ENCODE assay signal across 20 cellular contexts in the genomic region with DNA sequence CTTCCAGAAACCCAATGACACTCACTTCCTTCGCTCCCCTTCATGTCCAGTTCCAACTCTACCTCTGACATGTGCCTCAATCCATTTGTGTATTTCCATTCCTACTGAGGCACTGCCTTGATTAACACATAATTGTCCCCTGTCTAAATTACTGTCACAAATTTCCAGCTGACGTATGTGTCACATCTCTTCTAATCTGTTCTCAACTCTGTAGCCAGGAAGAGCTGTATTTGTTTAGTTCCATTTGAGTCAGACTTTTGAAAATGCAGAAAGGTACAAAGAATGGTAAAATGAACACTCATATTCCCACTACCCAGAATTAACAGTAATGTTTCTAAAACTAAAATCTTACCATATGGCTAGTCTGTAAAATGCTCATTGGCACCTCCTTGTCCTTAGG.
DNase-seq lines count a peak whose midpoint lies in the region; ATAC-seq lines count a peak whose summit lies in the region.
"Had no signal": no experiment of that assay in that cellular context is flagged by ENCODE, and none has a peak within 500 bp of the region (broad histone marks: within the 10 kb centered on the region; RNA-seq: fewer than 3 reads in every experiment).

No MANE protein-coding gene starts in this region.

- H3K27me3 Mint-ChIP-seq in activated CD4-positive, alpha-beta memory T cell treated with anti-CD3 and anti-CD28 coated beads for 36 hours: no peaks in the 10 kb centered on the region
- no peaks in the 10 kb centered on the region for H3K27me3 Mint-ChIP-seq in activated CD4-positive, alpha-beta memory T cell treated with anti-CD3 and anti-CD28 coated beads, Interleukin-2, amount 10 ng/mL, durations not matched to agents 7 days and 5 days
- no peaks in the 10 kb centered on the region for H3K27me3 Mint-ChIP-seq in activated naive CD4-positive, alpha-beta T cell treated with anti-CD3 and anti-CD28 coated beads, Interleukin-2, amount 50 U/mL, for 24 hours
- no peaks in the 10 kb centered on the region for H3K27me3 Mint-ChIP-seq in activated naive CD4-positive, alpha-beta T cell treated with anti-CD3 and anti-CD28 coated beads, Interleukin-2, amount 10 ng/mL, durations not matched to agents 7 days and 5 days
- no peaks in the 10 kb centered on the region for H3K27me3 Mint-ChIP-seq in activated T-helper 1 cell treated with anti-CD3 and anti-CD28 coated beads, Interleukin-12 subunit alpha, Interleukin-12 subunit beta, Interleukin-2, Interleukin-4 antibody, amounts not matched to agents 30 ng/mL and 10 ng/mL and 1 ng/mL, durations not matched to agents 14 hours and 24 hours and 36 hours (ENCODE audit: insufficient read depth)
- H3K27me3 Mint-ChIP-seq: CD4-positive, alpha-beta T cell; CD8-positive, alpha-beta memory T cell had no signal

- POLR2A ChIA-PET in activated CD4-positive, alpha-beta memory T cell treated with anti-CD3 and anti-CD28 coated beads for 36 hours (lab: Charles Lee): no interaction called here
- POLR2A ChIA-PET in activated CD4-positive, alpha-beta memory T cell treated with anti-CD3 and anti-CD28 coated beads, Interleukin-2, amount 10 ng/mL, durations not matched to agents 7 days and 5 days (lab: Charles Lee): no interaction called here

- H3K27ac Mint-ChIP-seq in activated CD4-positive, alpha-beta memory T cell treated with anti-CD3 and anti-CD28 coated beads for 36 hours: peak overlapping the region; percentile 38
- no peak overlapping the region for H3K27ac Mint-ChIP-seq in activated CD4-positive, alpha-beta memory T cell treated with anti-CD3 and anti-CD28 coated beads, Interleukin-2, amount 10 ng/mL, durations not matched to agents 7 days and 5 days
- peak overlapping the region; percentile 14 for H3K27ac Mint-ChIP-seq in activated naive CD4-positive, alpha-beta T cell treated with anti-CD3 and anti-CD28 coated beads, Interleukin-2, amount 50 U/mL, for 24 hours
- H3K27ac Mint-ChIP-seq in activated naive CD4-positive, alpha-beta T cell treated with anti-CD3 and anti-CD28 coated beads, Interleukin-2, amount 10 ng/mL, durations not matched to agents 7 days and 5 days: no peak overlapping the region
- H3K27ac Mint-ChIP-seq in activated T-helper 1 cell treated with anti-CD3 and anti-CD28 coated beads, Interleukin-12 subunit alpha, Interleukin-12 subunit beta, Interleukin-2, Interleukin-4 antibody, amounts not matched to agents 30 ng/mL and 10 ng/mL and 1 ng/mL, durations not matched to agents 14 hours and 24 hours and 36 hours: peak overlapping the region; percentile 8
- H3K27ac Mint-ChIP-seq in stimulated activated effector memory CD8-positive, alpha-beta T cell treated with anti-CD3 and anti-CD28 coated beads, Interleukin-12 subunit alpha, Interleukin-12 subunit beta, amount 100 ng/mL, for 72 hours: no peak overlapping the region
- H3K27ac Mint-ChIP-seq: CD14-positive monocyte; CD4-positive, alpha-beta T cell had no signal

- peaks cover 20% of the 10 kb centered on the region for H3K4me1 Mint-ChIP-seq in activated CD4-positive, alpha-beta memory T cell treated with anti-CD3 and anti-CD28 coated beads for 36 hours (ENCODE audit: low read depth)
- H3K4me1 Mint-ChIP-seq in activated CD4-positive, alpha-beta memory T cell treated with anti-CD3 and anti-CD28 coated beads, Interleukin-2, amount 10 ng/mL, durations not matched to agents 7 days and 5 days: peaks cover 6% of the 10 kb centered on the region
- peaks cover 22% of the 10 kb centered on the region for H3K4me1 Mint-ChIP-seq in activated naive CD4-positive, alpha-beta T cell treated with anti-CD3 and anti-CD28 coated beads, Interleukin-2, amount 50 U/mL, for 24 hours
- no peaks in the 10 kb centered on the region for H3K4me1 Mint-ChIP-seq in activated naive CD4-positive, alpha-beta T cell treated with anti-CD3 and anti-CD28 coated beads, Interleukin-2, amount 10 ng/mL, durations not matched to agents 7 days and 5 days
- peaks cover 6% of the 10 kb centered on the region for H3K4me1 Mint-ChIP-seq in activated T-helper 1 cell treated with anti-CD3 and anti-CD28 coated beads, Interleukin-12 subunit alpha, Interleukin-12 subunit beta, Interleukin-2, Interleukin-4 antibody, amounts not matched to agents 30 ng/mL and 10 ng/mL and 1 ng/mL, durations not matched to agents 14 hours and 24 hours and 36 hours (ENCODE audit: low read depth)
- H3K4me1 Mint-ChIP-seq in stimulated activated effector memory CD8-positive, alpha-beta T cell treated with anti-CD3 and anti-CD28 coated beads, Interleukin-12 subunit alpha, Interleukin-12 subunit beta, amount 100 ng/mL, for 72 hours: peaks cover 17% of the 10 kb centered on the region
- H3K4me1 Mint-ChIP-seq: CD14-positive monocyte had no signal

- H3K4me3 Mint-ChIP-seq in activated CD4-positive, alpha-beta memory T cell treated with anti-CD3 and anti-CD28 coated beads for 36 hours: no peak overlapping the region
- H3K4me3 Mint-ChIP-seq in activated CD4-positive, alpha-beta memory T cell treated with anti-CD3 and anti-CD28 coated beads, Interleukin-2, amount 10 ng/mL, durations not matched to agents 7 days and 5 days: no peak overlapping the region
- H3K4me3 Mint-ChIP-seq in activated naive CD4-positive, alpha-beta T cell treated with anti-CD3 and anti-CD28 coated beads, Interleukin-2, amount 50 U/mL, for 24 hours: no peak overlapping the region
- no peak overlapping the region for H3K4me3 Mint-ChIP-seq in activated naive CD4-positive, alpha-beta T cell treated with anti-CD3 and anti-CD28 coated beads, Interleukin-2, amount 10 ng/mL, durations not matched to agents 7 days and 5 days
- H3K4me3 Mint-ChIP-seq in activated T-helper 1 cell treated with anti-CD3 and anti-CD28 coated beads, Interleukin-12 subunit alpha, Interleukin-12 subunit beta, Interleukin-2, Interleukin-4 antibody, amounts not matched to agents 30 ng/mL and 10 ng/mL and 1 ng/mL, durations not matched to agents 14 hours and 24 hours and 36 hours: no peak overlapping the region
- H3K4me3 Mint-ChIP-seq in stimulated activated effector memory CD8-positive, alpha-beta T cell treated with anti-CD3 and anti-CD28 coated beads, Interleukin-12 subunit alpha, Interleukin-12 subunit beta, amount 100 ng/mL, for 72 hours: no peak overlapping the region
- H3K4me3 Mint-ChIP-seq: CD14-positive monocyte; CD4-positive, alpha-beta T cell; CD8-positive, alpha-beta memory T cell had no signal

- CTCF ChIA-PET in activated CD4-positive, alpha-beta memory T cell treated with anti-CD3 and anti-CD28 coated beads for 36 hours (lab: Charles Lee): no interaction called here
- CTCF ChIA-PET in activated CD4-positive, alpha-beta memory T cell treated with anti-CD3 and anti-CD28 coated beads, Interleukin-2, amount 10 ng/mL, durations not matched to agents 7 days and 5 days (lab: Charles Lee): no interaction called here
- CTCF ChIA-PET in activated naive CD4-positive, alpha-beta T cell treated with anti-CD3 and anti-CD28 coated beads, Interleukin-2, amount 10 ng/mL, durations not matched to agents 7 days and 5 days (lab: Charles Lee): no interaction called here

- intact Hi-C loops in activated CD4-positive, alpha-beta memory T cell treated with anti-CD3 and anti-CD28 coated beads for 36 hours (cut with micrococcal nuclease): no loop called here
- intact Hi-C loops in activated T-helper 1 cell treated with anti-CD3 and anti-CD28 coated beads, Interleukin-12 subunit alpha, Interleukin-12 subunit beta, Interleukin-2, Interleukin-4 antibody, amounts not matched to agents 30 ng/mL and 10 ng/mL and 1 ng/mL, durations not matched to agents 14 hours and 24 hours and 36 hours (cut with micrococcal nuclease): no loop called here

- peak; percentile 51 for ATAC-seq in stimulated activated effector memory CD8-positive, alpha-beta T cell treated with anti-CD3 and anti-CD28 coated beads, Interleukin-12 subunit alpha, Interleukin-12 subunit beta, amount 100 ng/mL, for 72 hours
- ATAC-seq: A549 had no signal

- no peaks in the 10 kb centered on the region for H3K36me3 Mint-ChIP-seq in activated CD4-positive, alpha-beta memory T cell treated with anti-CD3 and anti-CD28 coated beads for 36 hours
- peaks cover 7% of the 10 kb centered on the region for H3K36me3 Mint-ChIP-seq in activated CD4-positive, alpha-beta memory T cell treated with anti-CD3 and anti-CD28 coated beads, Interleukin-2, amount 10 ng/mL, durations not matched to agents 7 days and 5 days (ENCODE audit: low read depth)
- H3K36me3 Mint-ChIP-seq in activated naive CD4-positive, alpha-beta T cell treated with anti-CD3 and anti-CD28 coated beads, Interleukin-2, amount 50 U/mL, for 24 hours: no peaks in the 10 kb centered on the region
- H3K36me3 Mint-ChIP-seq in activated naive CD4-positive, alpha-beta T cell treated with anti-CD3 and anti-CD28 coated beads, Interleukin-2, amount 10 ng/mL, durations not matched to agents 7 days and 5 days: peaks cover 3% of the 10 kb centered on the region
- H3K36me3 Mint-ChIP-seq in activated T-helper 1 cell treated with anti-CD3 and anti-CD28 coated beads, Interleukin-12 subunit alpha, Interleukin-12 subunit beta, Interleukin-2, Interleukin-4 antibody, amounts not matched to agents 30 ng/mL and 10 ng/mL and 1 ng/mL, durations not matched to agents 14 hours and 24 hours and 36 hours (ENCODE audit: low read depth): peaks cover 8% of the 10 kb centered on the region
- no peaks in the 10 kb centered on the region for H3K36me3 Mint-ChIP-seq in stimulated activated effector memory CD8-positive, alpha-beta T cell treated with anti-CD3 and anti-CD28 coated beads, Interleukin-12 subunit alpha, Interleukin-12 subunit beta, amount 100 ng/mL, for 72 hours
- H3K36me3 Mint-ChIP-seq: CD14-positive monocyte had no signal

- no peaks in the 10 kb centered on the region for H3K9me3 Mint-ChIP-seq in activated CD4-positive, alpha-beta memory T cell treated with anti-CD3 and anti-CD28 coated beads for 36 hours
- H3K9me3 Mint-ChIP-seq in activated CD4-positive, alpha-beta memory T cell treated with anti-CD3 and anti-CD28 coated beads, Interleukin-2, amount 10 ng/mL, durations not matched to agents 7 days and 5 days: peaks cover 11% of the 10 kb centered on the region
- no peaks in the 10 kb centered on the region for H3K9me3 Mint-ChIP-seq in activated naive CD4-positive, alpha-beta T cell treated with anti-CD3 and anti-CD28 coated beads, Interleukin-2, amount 50 U/mL, for 24 hours
- H3K9me3 Mint-ChIP-seq in activated naive CD4-positive, alpha-beta T cell treated with anti-CD3 and anti-CD28 coated beads, Interleukin-2, amount 10 ng/mL, durations not matched to agents 7 days and 5 days: peaks cover 10% of the 10 kb centered on the region
- H3K9me3 Mint-ChIP-seq in activated T-helper 1 cell treated with anti-CD3 and anti-CD28 coated beads, Interleukin-12 subunit alpha, Interleukin-12 subunit beta, Interleukin-2, Interleukin-4 antibody, amounts not matched to agents 30 ng/mL and 10 ng/mL and 1 ng/mL, durations not matched to agents 14 hours and 24 hours and 36 hours: peaks cover 16% of the 10 kb centered on the region
- H3K9me3 Mint-ChIP-seq in stimulated activated effector memory CD8-positive, alpha-beta T cell treated with anti-CD3 and anti-CD28 coated beads, Interleukin-12 subunit alpha, Interleukin-12 subunit beta, amount 100 ng/mL, for 72 hours: peaks cover 6% of the 10 kb centered on the region
- H3K9me3 Mint-ChIP-seq: CD14-positive monocyte; CD4-positive, alpha-beta T cell; CD8-positive, alpha-beta memory T cell had no signal

- DNase-seq in activated CD4-positive, alpha-beta memory T cell treated with anti-CD3 and anti-CD28 coated beads for 36 hours: no peak
- no peak for DNase-seq in activated CD4-positive, alpha-beta memory T cell treated with anti-CD3 and anti-CD28 coated beads, Interleukin-2, amount 10 ng/mL, durations not matched to agents 7 days and 5 days
- no peak for DNase-seq in activated naive CD4-positive, alpha-beta T cell treated with anti-CD3 and anti-CD28 coated beads, Interleukin-2, amount 10 ng/mL, durations not matched to agents 7 days and 5 days
- no peak for DNase-seq in activated T-helper 1 cell treated with anti-CD3 and anti-CD28 coated beads, Interleukin-12 subunit alpha, Interleukin-12 subunit beta, Interleukin-2, Interleukin-4 antibody, amounts not matched to agents 30 ng/mL and 10 ng/mL and 1 ng/mL, durations not matched to agents 14 hours and 24 hours and 36 hours (ENCODE audit: low spot score)
- DNase-seq in stimulated activated effector memory CD8-positive, alpha-beta T cell treated with anti-CD3 and anti-CD28 coated beads, Interleukin-12 subunit alpha, Interleukin-12 subunit beta, amount 100 ng/mL, for 72 hours (ENCODE audit: low spot score in 2 of 2): no peak
- no peak for DNase-seq in activated CD8-positive, alpha-beta memory T cell treated with anti-CD3 and anti-CD28 coated beads for 24 hours
- DNase-seq: 8988T; ACHN; AML-193; BE2C; CD4-positive, alpha-beta T cell; CD8-positive, alpha-beta memory T cell; DMS 273 treated with DMSO at 0.1 percent for 48 hours; DMS79 treated with DMSO at 0.1 percent for 48 hours; GF-D8; H7; HCEC 1CT had no signal

Comparison
In these comparisons a context has a peak if more than half of its experiments do, and no peak if none do; other contexts are left out.
1. H3K27ac Mint-ChIP-seq: peak in activated CD4-positive, alpha-beta memory T cell treated with anti-CD3 and anti-CD28 coated beads for 36 hours (single experiment), activated naive CD4-positive, alpha-beta T cell treated with anti-CD3 and anti-CD28 coated beads, Interleukin-2, amount 50 U/mL, for 24 hours (single experiment) and activated T-helper 1 cell treated with anti-CD3 and anti-CD28 coated beads, Interleukin-12 subunit alpha, Interleukin-12 subunit beta, Interleukin-2, Interleukin-4 antibody, amounts not matched to agents 30 ng/mL and 10 ng/mL and 1 ng/mL, durations not matched to agents 14 hours and 24 hours and 36 hours (single experiment); none in activated CD4-positive, alpha-beta memory T cell treated with anti-CD3 and anti-CD28 coated beads, Interleukin-2, amount 10 ng/mL, durations not matched to agents 7 days and 5 days (single experiment), activated naive CD4-positive, alpha-beta T cell treated with anti-CD3 and anti-CD28 coated beads, Interleukin-2, amount 10 ng/mL, durations not matched to agents 7 days and 5 days (single experiment) and stimulated activated effector memory CD8-positive, alpha-beta T cell treated with anti-CD3 and anti-CD28 coated beads, Interleukin-12 subunit alpha, Interleukin-12 subunit beta, amount 100 ng/mL, for 72 hours (single experiment).